Comparison of ENCODE assay signal across 8 cellular contexts in genomic region chr19:18156841-18157464, GRCh38. TPM values are rescaled to one million over a fixed set of nuclear protein-coding genes. Genes with fewer than 3 reads are reported as not detected.
DNase-seq lines count a peak whose midpoint lies in the region; ATAC-seq, FAIRE-seq and TF ChIP-seq lines count a peak whose summit lies in the region.

No MANE protein-coding gene starts in this region.

- H3K9me3 ChIP-seq in right lobe of liver (no peaks in the 10 kb centered on the region), tibial nerve (no peaks in the 10 kb centered on the region)

- H3K4me3 Mint-ChIP-seq in chondrocyte (ENCODE audit: unreplicated experiment) = no peak overlapping the region

- H3K4me3 ChIP-seq in right lobe of liver = no peak overlapping the region
- H3K4me3 ChIP-seq in tibial nerve = no peak overlapping the region

- no peaks in the 10 kb centered on the region for H3K27me3 Mint-ChIP-seq in chondrocyte (ENCODE audit: low read depth)

- no peaks in the 10 kb centered on the region for H3K27me3 ChIP-seq in right lobe of liver
- H3K27me3 ChIP-seq in tibial nerve = no peaks in the 10 kb centered on the region

- H3K27ac Mint-ChIP-seq in chondrocyte (ENCODE audit: unreplicated experiment) = peak overlapping the region; percentile 8

- peak in 1 of 2 donors; percentile 20 for TF ChIP-seq EP300 in tibial nerve (IDR thresholded peaks at IDR 0.05)

- TF ChIP-seq POLR2A in right lobe of liver (IDR thresholded peaks at IDR 0.05) (no peak), tibial nerve (IDR thresholded peaks at IDR 0.05) (peak in 1 of 2 donors; percentile 27)

- peaks cover 2% of the 10 kb centered on the region for H3K36me3 Mint-ChIP-seq in chondrocyte (ENCODE audit: low read depth)

- TF ChIP-seq CTCF in chondrocyte (IDR thresholded peaks at IDR 0.05) (no peak), right lobe of liver (IDR thresholded peaks at IDR 0.05) (no peak), tibial nerve (IDR thresholded peaks at IDR 0.05) (no peak), D721Med (IDR thresholded peaks at IDR 0.05; ENCODE audit: insufficient read depth, missing control alignments) (no peak)

- WGBS in right lobe of liver (ENCODE audit: insufficient coverage, low coverage, low lambda C conversion rate, missing lambda C conversion rate) = 27% methylated on average over 3 of the region's 22 CpGs
- 26 to 33% methylated on average over 14 to 20 of the region's 22 CpGs for WGBS in tibial nerve, 2 donors

- no peaks in the 10 kb centered on the region for H3K9me3 Mint-ChIP-seq in chondrocyte (ENCODE audit: low read depth)

- H3K27ac ChIP-seq in right lobe of liver (peak overlapping the region in 1 of 3 donors; percentile 26), tibial nerve (peak overlapping the region; percentile 56 to 90 (median 74))

- ATAC-seq in right lobe of liver = peak in 3 of 4 donors; percentile 1 to 5 (median 4)
- ATAC-seq in HG02642 (IDR thresholded peaks at IDR 0.05; ENCODE audit: poor library complexity, unreplicated experiment) = no peak

- H3K4me1 ChIP-seq in right lobe of liver = peaks cover 0 to 39% (median 15%) of the 10 kb centered on the region in 4 donors
- H3K4me1 ChIP-seq in tibial nerve = peaks cover 0 to 63% (median 43%) of the 10 kb centered on the region in 4 donors

- no peak for FAIRE-seq in D721Med (lab: Jason Lieb, UNC)

- H3K36me3 ChIP-seq in right lobe of liver (peaks cover 0 to 4% (median 0%) of the 10 kb centered on the region in 4 donors), tibial nerve (peaks cover 0 to 18% (median 0%) of the 10 kb centered on the region in 3 donors)

- intact Hi-C loops in right lobe of liver (cut with DNase I) = no loop called here

- DNase-seq in DMS79 (lab: John Stamatoyannopoulos, UW) (peak; percentile 87), NCI-H2227 (lab: John Stamatoyannopoulos, UW; ENCODE audit: unreplicated experiment) (peak; percentile 58), chondrocyte (ENCODE audit: low spot score) (peak; percentile 96), right lobe of liver (peak; percentile 88 to 90 (median 89)), tibial nerve (ENCODE audit: low spot score in 2 of 2) (peak; percentile 55 to 74), NK-92 (lab: John Stamatoyannopoulos, UW; ENCODE audit: unreplicated experiment) (no peak), D721Med (ENCODE audit: insufficient read length, low spot score) (no peak)

- peaks cover 36% of the 10 kb centered on the region for H3K4me1 Mint-ChIP-seq in chondrocyte (ENCODE audit: low read depth)

RNA-seq across cellular contexts. Expression of gene PIK3R2, which starts 4.0 kb away (rescaled TPM):
- total RNA-seq in chondrocyte = 67.6 to 96.3 TPM (median 73.1 TPM) in 3 replicates
- 10 to 100 TPM; 11.1 to 21.4 (median 14.6) TPM for total RNA-seq in right lobe of liver
- total RNA-seq in tibial nerve = 10 to 100 TPM; 12.2 to 38.1 (median 15.7) TPM

RNA-seq across cellular contexts. Expression of gene IFI30, which starts 16.7 kb away (rescaled TPM):
- total RNA-seq in chondrocyte = 0.33 to 2.1 TPM (median 1.7 TPM) in 3 replicates
- 100 to 1,000 TPM in 3 of 6 experiments, 10 to 100 TPM in 3; 54.0 to 205 (median 91.8) TPM for total RNA-seq in right lobe of liver
- total RNA-seq in tibial nerve = 100 to 1,000 TPM in 1 of 4 donors, 10 to 100 TPM in 3; 19.0 to 101 (median 29.4) TPM

RNA-seq across cellular contexts. Expression of gene MPV17L2, which starts 36.1 kb away (rescaled TPM):
- total RNA-seq in chondrocyte = 10.9 to 14.2 TPM (median 12.8 TPM) in 3 replicates
- 10 to 100 TPM in 2 of 6 experiments, 1 to 10 TPM in 4; 6.5 to 26.4 (median 7.5) TPM for total RNA-seq in right lobe of liver
- total RNA-seq in tibial nerve = 10 to 100 TPM; 11.1 to 19.0 (median 15.5) TPM

RNA-seq across cellular contexts. Expression of gene RAB3A, which starts 46.9 kb away (rescaled TPM):
- total RNA-seq in chondrocyte (3.4 to 6.1 TPM (median 3.8 TPM) in 3 replicates), right lobe of liver (1 to 10 TPM in 3 of 6 experiments, under 1 TPM in 3; 0.81 to 2.6 (median 1.4) TPM), tibial nerve (1 to 10 TPM in 3 of 4 donors, not detected in 1; 1.5 to 5.1 (median 3.9) TPM)

RNA-seq across cellular contexts. Expression of gene MAST3, which starts 59.4 kb away (rescaled TPM):
- total RNA-seq in chondrocyte = 9.7 to 10.1 TPM (median 10.0 TPM) in 3 replicates
- 10 to 100 TPM in 3 of 6 experiments, 1 to 10 TPM in 3; 8.0 to 17.9 (median 10.0) TPM for total RNA-seq in right lobe of liver
- 10 to 100 TPM in 2 of 4 donors, 1 to 10 TPM in 2; 7.6 to 19.8 (median 10.0) TPM for total RNA-seq in tibial nerve

Comparison
In these comparisons a context has a peak if more than half of its experiments do, and no peak if none do; other contexts are left out.
1. DNase-seq: peak in DMS79 (single experiment), NCI-H2227 (single experiment), chondrocyte (single experiment), right lobe of liver (3 of 3) and tibial nerve (2 of 2); none in NK-92 (single experiment) and D721Med (single experiment).